Comparison of ENCODE assay signal across 13 cellular contexts in the genomic region with DNA sequence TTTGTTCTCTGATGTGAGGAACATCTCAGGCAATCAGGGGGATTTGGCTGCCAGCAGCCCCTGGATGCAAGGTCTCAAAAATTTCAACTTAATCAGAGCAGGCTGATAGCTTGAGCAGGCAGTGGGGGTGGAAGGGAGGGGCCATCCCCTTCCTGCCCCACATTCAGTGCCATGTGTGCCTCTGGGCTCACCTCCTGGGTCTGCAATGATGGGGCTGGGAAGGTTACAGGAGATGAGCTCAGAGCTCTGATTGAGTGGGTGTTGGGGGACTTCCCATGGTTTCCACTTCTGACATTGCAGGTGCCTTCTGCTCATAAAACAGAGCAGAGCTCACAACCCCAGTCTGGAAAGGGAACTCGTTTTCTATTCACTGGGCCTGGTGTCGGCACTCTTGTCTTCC. TPM values are rescaled to one million over a fixed set of nuclear protein-coding genes. Genes with fewer than 3 reads are reported as not detected.
DNase-seq lines count a peak whose midpoint lies in the region; ATAC-seq, FAIRE-seq and TF ChIP-seq lines count a peak whose summit lies in the region.
"Had no signal": no experiment of that assay in that cellular context is flagged by ENCODE, and none has a peak within 500 bp of the region (broad histone marks: within the 10 kb centered on the region; RNA-seq: fewer than 3 reads in every experiment).

No MANE protein-coding gene starts in this region.

- H3K27me3 ChIP-seq in body of pancreas: no peaks in the 10 kb centered on the region
- H3K27me3 ChIP-seq: ascending aorta had no signal

- H3K36me3 ChIP-seq in body of pancreas (replicated peaks in 1 of 2; ENCODE audit: insufficient read depth in 1 of 2, low read depth in 2 of 2): no peaks in the 10 kb centered on the region

- H3K9me3 Mint-ChIP-seq in activated T-helper 1 cell treated with anti-CD3 and anti-CD28 coated beads, Interleukin-12 subunit alpha, Interleukin-12 subunit beta, Interleukin-2, Interleukin-4 antibody, amounts not matched to agents 30 ng/mL and 10 ng/mL and 1 ng/mL, durations not matched to agents 14 hours and 24 hours and 36 hours: no peaks in the 10 kb centered on the region
- H3K9me3 Mint-ChIP-seq: CD4-positive, CD25-positive, alpha-beta regulatory T cell had no signal

- intact Hi-C loops in activated T-helper 1 cell treated with anti-CD3 and anti-CD28 coated beads, Interleukin-12 subunit alpha, Interleukin-12 subunit beta, Interleukin-2, Interleukin-4 antibody, amounts not matched to agents 30 ng/mL and 10 ng/mL and 1 ng/mL, durations not matched to agents 14 hours and 24 hours and 36 hours (cut with micrococcal nuclease): loop anchor here (1.0 to 5.0 kb wide), 4 partner anchors 38 to 116 kb away; a partner anchor contains a TSS
- intact Hi-C loops in body of pancreas (cut with DNase I): no loop called here
- intact Hi-C loops in left ventricle myocardium superior (cut with micrococcal nuclease): no loop called here

- TF ChIP-seq CTCF in body of pancreas (IDR thresholded peaks at IDR 0.05): no peak

- TF ChIP-seq POLR2A in GM12891 (IDR thresholded peaks at IDR 0.05; ENCODE audit: low read depth, low read length): no peak
- TF ChIP-seq POLR2A in body of pancreas (IDR thresholded peaks at IDR 0.05): no peak

- no peak overlapping the region for H3K4me3 Mint-ChIP-seq in activated T-helper 1 cell treated with anti-CD3 and anti-CD28 coated beads, Interleukin-12 subunit alpha, Interleukin-12 subunit beta, Interleukin-2, Interleukin-4 antibody, amounts not matched to agents 30 ng/mL and 10 ng/mL and 1 ng/mL, durations not matched to agents 14 hours and 24 hours and 36 hours
- H3K4me3 Mint-ChIP-seq: CD4-positive, CD25-positive, alpha-beta regulatory T cell had no signal

- no peaks in the 10 kb centered on the region for H3K9me3 ChIP-seq in body of pancreas
- H3K9me3 ChIP-seq: ascending aorta had no signal

- DNase-seq in GM12891 (ENCODE audit: insufficient read length, low spot score): peak; percentile 37
- peak; percentile 34 for DNase-seq in activated T-helper 1 cell treated with anti-CD3 and anti-CD28 coated beads, Interleukin-12 subunit alpha, Interleukin-12 subunit beta, Interleukin-2, Interleukin-4 antibody, amounts not matched to agents 30 ng/mL and 10 ng/mL and 1 ng/mL, durations not matched to agents 14 hours and 24 hours and 36 hours (ENCODE audit: low spot score)
- peak; percentile 70 to 74 for DNase-seq in stimulated activated CD4-positive, alpha-beta T cell treated with anti-CD3 and anti-CD28 coated beads, Interleukin-2, amount 100 ng/mL, for 24 hours
- no peak for DNase-seq in substantia nigra (lab: John Stamatoyannopoulos, UW)
- no peak for DNase-seq in body of pancreas
- no peak for DNase-seq in left ventricle myocardium superior
- no peak for DNase-seq in GM03348 (ENCODE audit: low spot score)
- DNase-seq: NCI-H187 treated with DMSO at 0.1 percent for 48 hours, SIG-M5 had no signal

- peaks cover 4% of the 10 kb centered on the region for H3K36me3 Mint-ChIP-seq in activated T-helper 1 cell treated with anti-CD3 and anti-CD28 coated beads, Interleukin-12 subunit alpha, Interleukin-12 subunit beta, Interleukin-2, Interleukin-4 antibody, amounts not matched to agents 30 ng/mL and 10 ng/mL and 1 ng/mL, durations not matched to agents 14 hours and 24 hours and 36 hours (ENCODE audit: low read depth)

- H3K27ac ChIP-seq in substantia nigra (ENCODE audit: low read depth, low read length, poor library complexity, severe bottlenecking) (no peak overlapping the region), body of pancreas (no peak overlapping the region)
- H3K27ac ChIP-seq: ascending aorta had no signal

- H3K4me1 ChIP-seq in body of pancreas: no peaks in the 10 kb centered on the region
- H3K4me1 ChIP-seq: ascending aorta had no signal

- peak; percentile 65 for FAIRE-seq in GM12891 (lab: Jason Lieb, UNC)

- ATAC-seq in HG02973 (IDR thresholded peaks at IDR 0.05; ENCODE audit: unreplicated experiment): peak; percentile 72
- no peak for ATAC-seq in body of pancreas
- no peak for ATAC-seq in left ventricle myocardium superior

- H3K4me3 ChIP-seq in body of pancreas: no peak overlapping the region
- H3K4me3 ChIP-seq: ascending aorta had no signal

- H3K27me3 Mint-ChIP-seq in activated T-helper 1 cell treated with anti-CD3 and anti-CD28 coated beads, Interleukin-12 subunit alpha, Interleukin-12 subunit beta, Interleukin-2, Interleukin-4 antibody, amounts not matched to agents 30 ng/mL and 10 ng/mL and 1 ng/mL, durations not matched to agents 14 hours and 24 hours and 36 hours (ENCODE audit: insufficient read depth): no peaks in the 10 kb centered on the region
- H3K27me3 Mint-ChIP-seq: CD4-positive, CD25-positive, alpha-beta regulatory T cell had no signal

- H3K27ac Mint-ChIP-seq in activated T-helper 1 cell treated with anti-CD3 and anti-CD28 coated beads, Interleukin-12 subunit alpha, Interleukin-12 subunit beta, Interleukin-2, Interleukin-4 antibody, amounts not matched to agents 30 ng/mL and 10 ng/mL and 1 ng/mL, durations not matched to agents 14 hours and 24 hours and 36 hours: peak overlapping the region; percentile 68

- peaks cover 17% of the 10 kb centered on the region for H3K4me1 Mint-ChIP-seq in activated T-helper 1 cell treated with anti-CD3 and anti-CD28 coated beads, Interleukin-12 subunit alpha, Interleukin-12 subunit beta, Interleukin-2, Interleukin-4 antibody, amounts not matched to agents 30 ng/mL and 10 ng/mL and 1 ng/mL, durations not matched to agents 14 hours and 24 hours and 36 hours (ENCODE audit: low read depth)

- WGBS in body of pancreas, 2 donors: 60 to 89% methylated on average over 2 of the region's 2 CpGs

TF ChIP-seq in GM12891, 5 proteins besides CTCF, POLR2A, EP300 and RAD21:
- peak; percentile 35 for TF ChIP-seq PAX5 (IDR thresholded peaks at IDR 0.05; ENCODE audit: insufficient read depth, low read length, severe bottlenecking)
- TF ChIP-seq SPI1 (IDR thresholded peaks at IDR 0.05; ENCODE audit: low read depth, low read length): peak; percentile 24; the same call in 1 of the 2 replicates
- TF ChIP-seq TAF1 (IDR thresholded peaks at IDR 0.05; ENCODE audit: low read depth, low read length): no peak
- no peak for TF ChIP-seq POU2F2 (IDR thresholded peaks at IDR 0.05; ENCODE audit: low read depth, low read length)

RNA-seq across cellular contexts. Expression of a gene that starts 37.0 kb away (rescaled TPM):
- 9.5 TPM for polyA plus RNA-seq in GM12891 (2012; ENCODE audit: low read depth, missing spikeins)
- 12.4 and 14.0 TPM in 2 replicates for total RNA-seq in activated T-helper 1 cell treated with anti-CD3 and anti-CD28 coated beads, Interleukin-12 subunit alpha, Interleukin-12 subunit beta, Interleukin-2, Interleukin-4 antibody, amounts not matched to agents 30 ng/mL and 10 ng/mL and 1 ng/mL, durations not matched to agents 14 hours and 24 hours and 36 hours
- total RNA-seq in body of pancreas (10 to 100 TPM in 1 of 2 donors, 1 to 10 TPM in 1; 5.2 to 17.5 TPM), left ventricle myocardium superior (4.1 TPM)

RNA-seq across cellular contexts. Expression of a gene that starts 38.4 kb away (rescaled TPM):
- 0.14 TPM for polyA plus RNA-seq in GM12891 (2012; ENCODE audit: low read depth, missing spikeins)
- not detected in 2 replicates for total RNA-seq in activated T-helper 1 cell treated with anti-CD3 and anti-CD28 coated beads, Interleukin-12 subunit alpha, Interleukin-12 subunit beta, Interleukin-2, Interleukin-4 antibody, amounts not matched to agents 30 ng/mL and 10 ng/mL and 1 ng/mL, durations not matched to agents 14 hours and 24 hours and 36 hours
- total RNA-seq in body of pancreas (10 to 100 TPM in 1 of 2 donors, 1 to 10 TPM in 1; 4.4 to 18.8 TPM), left ventricle myocardium superior (7.8 TPM)
- polyA plus RNA-seq: CD4-positive, CD25-positive, alpha-beta regulatory T cell had no signal

RNA-seq across cellular contexts. Expression of a gene that starts 46.2 kb away (rescaled TPM):
- polyA plus RNA-seq in GM12891 (2012; ENCODE audit: low read depth, missing spikeins): not detected
- not detected in 2 replicates for total RNA-seq in activated T-helper 1 cell treated with anti-CD3 and anti-CD28 coated beads, Interleukin-12 subunit alpha, Interleukin-12 subunit beta, Interleukin-2, Interleukin-4 antibody, amounts not matched to agents 30 ng/mL and 10 ng/mL and 1 ng/mL, durations not matched to agents 14 hours and 24 hours and 36 hours
- not detected for total RNA-seq in body of pancreas
- total RNA-seq in left ventricle myocardium superior: not detected
- total RNA-seq: ascending aorta; CD4-positive, CD25-positive, alpha-beta regulatory T cell; fibroblast of lung had no signal
- polyA plus RNA-seq: CD4-positive, CD25-positive, alpha-beta regulatory T cell; fibroblast of lung had no signal

RNA-seq across cellular contexts. Expression of a gene that starts 54.8 kb away (rescaled TPM):
- polyA plus RNA-seq in GM12891 (2012; ENCODE audit: low read depth, missing spikeins): not detected
- total RNA-seq in activated T-helper 1 cell treated with anti-CD3 and anti-CD28 coated beads, Interleukin-12 subunit alpha, Interleukin-12 subunit beta, Interleukin-2, Interleukin-4 antibody, amounts not matched to agents 30 ng/mL and 10 ng/mL and 1 ng/mL, durations not matched to agents 14 hours and 24 hours and 36 hours: not detected in 2 replicates
- total RNA-seq in body of pancreas: not detected
- total RNA-seq in left ventricle myocardium superior: 40.8 TPM
- total RNA-seq: ascending aorta; CD4-positive, CD25-positive, alpha-beta regulatory T cell; fibroblast of lung had no signal
- polyA plus RNA-seq: CD4-positive, CD25-positive, alpha-beta regulatory T cell; fibroblast of lung had no signal

Comparison
In these comparisons a context has a peak if more than half of its experiments do, and no peak if none do; other contexts are left out.
1. DNase-seq: peak in GM12891 (single experiment), activated T-helper 1 cell treated with anti-CD3 and anti-CD28 coated beads, Interleukin-12 subunit alpha, Interleukin-12 subunit beta, Interleukin-2, Interleukin-4 antibody, amounts not matched to agents 30 ng/mL and 10 ng/mL and 1 ng/mL, durations not matched to agents 14 hours and 24 hours and 36 hours (single experiment) and stimulated activated CD4-positive, alpha-beta T cell treated with anti-CD3 and anti-CD28 coated beads, Interleukin-2, amount 100 ng/mL, for 24 hours (2 of 2); none in substantia nigra (0 of 49), body of pancreas (0 of 4), left ventricle myocardium superior (single experiment) and GM03348 (single experiment).